In the genomic region with DNA sequence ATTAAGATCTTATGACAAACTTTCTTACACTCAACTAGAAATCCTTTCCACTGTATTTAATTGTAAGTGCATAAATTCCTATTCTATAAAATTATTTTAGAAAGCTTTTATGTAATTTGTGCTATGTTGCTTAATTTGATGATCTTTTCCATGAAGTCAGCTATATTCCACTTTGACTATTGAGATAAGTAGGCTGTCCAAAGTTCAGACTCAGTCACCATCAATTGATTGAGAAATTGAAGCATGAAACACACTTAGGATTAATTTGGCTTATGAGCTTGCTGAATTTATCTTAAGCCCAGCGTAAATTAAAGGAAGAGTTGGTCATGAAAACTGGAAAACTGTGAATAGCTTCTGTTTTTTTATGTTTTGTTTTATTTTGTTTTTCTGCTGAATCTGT, we compare ENCODE assay signal across 35 cellular contexts. TPM values are rescaled to one million over a fixed set of nuclear protein-coding genes. Genes with fewer than 3 reads are reported as not detected.
"Had no signal": no experiment of that assay in that cellular context is flagged by ENCODE, and none has a peak within 500 bp of the region (broad histone marks: within the 10 kb centered on the region; RNA-seq: fewer than 3 reads in every experiment).

No MANE protein-coding gene starts in this region.

- FAIRE-seq: astrocyte, endometrium, endothelial cell of umbilical vein had no signal

- H3K36me3 ChIP-seq: colonic mucosa, esophagus squamous epithelium, gastroesophageal sphincter, WERI-Rb-1 had no signal

- ATAC-seq: activated CD4-positive, CD25-positive, alpha-beta regulatory T cell treated with anti-CD3 and anti-CD28 coated beads, Interleukin-2, amount 50 U/mL, for 24 hours; activated CD8-positive, alpha-beta T cell treated with anti-CD3 and anti-CD28 coated beads for 36 hours; activated T-cell treated with anti-CD3 and anti-CD28 coated beads, Interleukin-2, amount 50 U/mL, for 4 hours; activated T-helper 17 cell treated with anti-CD3 and anti-CD28 coated beads, Interleukin-2, amount 50 U/mL, for 72 hours; gastroesophageal sphincter; T-cell had no signal

- H3K27ac ChIP-seq: colonic mucosa, epithelial cell of prostate, esophagus squamous epithelium, gastroesophageal sphincter, WERI-Rb-1 had no signal

- H3K4me3 ChIP-seq: colonic mucosa, esophagus squamous epithelium, gastroesophageal sphincter had no signal

- H3K27me3 ChIP-seq: colonic mucosa, esophagus squamous epithelium, gastroesophageal sphincter had no signal

- H3K9me3 ChIP-seq: colonic mucosa, esophagus squamous epithelium, gastroesophageal sphincter had no signal

- H3K4me1 ChIP-seq: colonic mucosa, esophagus squamous epithelium, gastroesophageal sphincter had no signal

- DNase-seq: activated B cell treated with CpG ODN at 0.5 μM for 24 hours; activated CD4-positive, alpha-beta T cell treated with anti-CD3 and anti-CD28 coated beads for 48 hours; activated CD4-positive, alpha-beta T cell treated with anti-CD3 and anti-CD28 coated beads, Interleukin-2, amount 50 U/mL, for 1 hour; activated CD4-positive, alpha-beta T cell treated with anti-CD3 and anti-CD28 coated beads, Interleukin-2, amount 50 U/mL, for 48 hours; activated CD8-positive, alpha-beta memory T cell treated with anti-CD3 and anti-CD28 coated beads for 24 hours; activated CD8-positive, alpha-beta T cell treated with anti-CD3 and anti-CD28 coated beads for 36 hours; activated effector memory CD4-positive, alpha-beta T cell treated with Interleukin-2 at 50 U/mL for 16 hours; activated gamma-delta T cell treated with Interleukin-2 at 50 U/mL for 16 hours; activated naive CD4-positive, alpha-beta T cell treated with anti-CD3 and anti-CD28 coated beads, Interleukin-2, amount 50 U/mL, for 16 hours; activated naive CD4-positive, alpha-beta T cell treated with Interleukin-2 at 50 U/mL for 16 hours; activated T-cell treated with anti-CD3 and anti-CD28 coated beads, Interleukin-2, amount 50 U/mL, for 4 hours; amniotic stem cell; anterior cingulate cortex; central memory CD4-positive, alpha-beta T cell; cerebellar nuclear complex; colonic mucosa; effector CD8-positive, alpha-beta T cell; esophagus squamous epithelium; foreskin melanocyte; T-cell; T1000; WERI-Rb-1 had no signal

RNA-seq across cellular contexts. Expression of a gene that starts 18.7 kb away (rescaled TPM):
- total RNA-seq: activated B cell treated with CpG ODN at 0.5 μM for 24 hours; activated CD8-positive, alpha-beta T cell treated with anti-CD3 and anti-CD28 coated beads for 36 hours; activated T-cell treated with anti-CD3 and anti-CD28 coated beads, Interleukin-2, amount 50 U/mL, for 4 hours; activated T-helper 17 cell treated with anti-CD3 and anti-CD28 coated beads, Interleukin-2, amount 50 U/mL, for 72 hours; astrocyte; dermis microvascular lymphatic vessel endothelial cell; endothelial cell of umbilical vein; esophagus squamous epithelium; fibroblast of lung; fibroblast of villous mesenchyme; gastroesophageal sphincter; glomerular endothelial cell had no signal
- polyA plus RNA-seq: adipose tissue, endothelial cell of umbilical vein, esophagus, fibroblast of lung had no signal
